15 cellular contexts compared by ENCODE assay signal in genomic region chr7:132443776-132444520, GRCh38.
"Had no signal": no experiment of that assay in that cellular context is flagged by ENCODE, and none has a peak within 500 bp of the region (broad histone marks: within the 10 kb centered on the region; RNA-seq: fewer than 3 reads in every experiment).

No MANE protein-coding gene starts in this region.

- H3K4me1 ChIP-seq: foreskin keratinocyte, suprapubic skin had no signal

- H3K36me3 Mint-ChIP-seq: activated naive CD4-positive, alpha-beta T cell treated with anti-CD3 and anti-CD28 coated beads, Interleukin-2, amount 50 U/mL, for 72 hours; type B pancreatic cell had no signal

- H3K27ac Mint-ChIP-seq: activated naive CD4-positive, alpha-beta T cell treated with anti-CD3 and anti-CD28 coated beads, Interleukin-2, amount 50 U/mL, for 72 hours; activated T-helper 2 cell treated with anti-CD3 and anti-CD28 coated beads, Interferon-gamma antibody, Interleukin-2, Interleukin-4, amounts not matched to agents 10 μg/mL and 5 μg/mL and 100 μg/mL, durations not matched to agents 14 hours and 24 hours and 36 hours; nephron; type B pancreatic cell had no signal

- H3K9me3 ChIP-seq: mucosa of descending colon, suprapubic skin had no signal

- H3K9me3 Mint-ChIP-seq: activated T-helper 2 cell treated with anti-CD3 and anti-CD28 coated beads, Interferon-gamma antibody, Interleukin-2, Interleukin-4, amounts not matched to agents 10 μg/mL and 5 μg/mL and 100 μg/mL, durations not matched to agents 14 hours and 24 hours and 36 hours; nephron; type B pancreatic cell had no signal

- H3K4me3 ChIP-seq: mucosa of descending colon, suprapubic skin had no signal

- H3K36me3 ChIP-seq: suprapubic skin had no signal

- H3K4me1 Mint-ChIP-seq: nephron had no signal

- H3K27me3 ChIP-seq: foreskin keratinocyte, suprapubic skin had no signal

- ATAC-seq: activated naive CD4-positive, alpha-beta T cell treated with anti-CD3 and anti-CD28 coated beads, Interleukin-2, amount 50 U/mL, for 72 hours; foreskin keratinocyte; left lobe of liver; mucosa of descending colon; stimulated activated naive CD8-positive, alpha-beta T cell treated with anti-CD3 and anti-CD28 coated beads, Interleukin-15, Interleukin-2, amounts not matched to agents 100 U/mL and 50 U/mL, for 24 hours had no signal

- DNase-seq: activated CD4-positive, alpha-beta T cell treated with anti-CD3 and anti-CD28 coated beads for 48 hours; foreskin keratinocyte; islet precursor cell; mammary epithelial cell; mucosa of descending colon; stimulated activated CD4-positive, alpha-beta T cell treated with anti-CD3 and anti-CD28 coated beads, Interleukin-2, amount 100 ng/mL, for 48 hours; stimulated activated CD8-positive, alpha-beta memory T cell treated with anti-CD3 and anti-CD28 coated beads, Interleukin-4, amount 100 ng/mL, for 48 hours; stimulated activated naive CD8-positive, alpha-beta T cell treated with anti-CD3 and anti-CD28 coated beads, Interleukin-15, Interleukin-2, amounts not matched to agents 100 U/mL and 50 U/mL, for 24 hours; T-helper 9 cell had no signal

- H3K4me3 Mint-ChIP-seq: nephron, type B pancreatic cell had no signal
